12 cellular contexts compared by ENCODE assay signal in genomic region chr22:21861290-21861848, GRCh38. TPM values are rescaled to one million over a fixed set of nuclear protein-coding genes. Genes with fewer than 3 reads are reported as not detected.
DNase-seq lines count a peak whose midpoint lies in the region; FAIRE-seq and TF ChIP-seq lines count a peak whose summit lies in the region.
"Had no signal": no experiment of that assay in that cellular context is flagged by ENCODE, and none has a peak within 500 bp of the region (broad histone marks: within the 10 kb centered on the region; RNA-seq: fewer than 3 reads in every experiment).

No MANE protein-coding gene starts in this region.

- H3K36me3 ChIP-seq in esophagus squamous epithelium: no peaks in the 10 kb centered on the region
- no peaks in the 10 kb centered on the region for H3K36me3 ChIP-seq in neutrophil
- H3K36me3 ChIP-seq in tibial artery: no peaks in the 10 kb centered on the region
- H3K36me3 ChIP-seq: thoracic aorta had no signal

- H3K4me1 ChIP-seq in esophagus squamous epithelium: peaks cover 10 to 99% (median 60%) of the 10 kb centered on the region in 3 donors
- peaks cover 97 to 100% of the 10 kb centered on the region in 2 experiments for H3K4me1 ChIP-seq in neutrophil (ENCODE audit: control insufficient read depth in 1 of 2, insufficient read depth in 1 of 2, low read depth in 1 of 2, low read length in 1 of 2)
- H3K4me1 ChIP-seq in tibial artery: peaks cover 0 to 91% (median 55%) of the 10 kb centered on the region in 4 donors

- WGBS in esophagus squamous epithelium, 2 donors: 65 to 76% methylated on average over 3 of the region's 3 CpGs

- H3K4me3 ChIP-seq in esophagus squamous epithelium (no peak overlapping the region), neutrophil (ENCODE audit: low read depth in 1 of 2, low read length in 1 of 2) (peak overlapping the region; percentile 81 to 92), dorsolateral prefrontal cortex (no peak overlapping the region), tibial artery (no peak overlapping the region)
- H3K4me3 ChIP-seq: thoracic aorta had no signal

- FAIRE-seq in RCC 7860 (lab: Jason Lieb, UNC): peak; percentile 68

- TF ChIP-seq POLR2A in esophagus squamous epithelium (IDR thresholded peaks at IDR 0.05): no peak

- H3K27ac ChIP-seq in esophagus squamous epithelium (peak overlapping the region in 3 of 4 donors; percentile 38 to 51 (median 51)), neutrophil (peak overlapping the region; percentile 91), dorsolateral prefrontal cortex (peak overlapping the region in 4 of 59 donors; percentile 25 to 44 (median 32)), tibial artery (no peak overlapping the region)
- H3K27ac ChIP-seq: thoracic aorta had no signal

- intact Hi-C loops in esophagus squamous epithelium (cut with DNase I) (loop anchor here (10.0 kb wide), 1 partner anchor 127 kb away; the partner anchor contains the start of gene YPEL1), dorsolateral prefrontal cortex (cut with DNase I) (loop anchor here in 1 of 2 donors (10.0 kb wide), 1 partner anchor 67 kb away; no protein-coding TSS in a partner anchor), tibial artery (cut with DNase I; ENCODE audit: low total_unique reads) (loop anchor here (10.0 kb wide), 1 partner anchor 47 kb away; no protein-coding TSS in a partner anchor)

- H3K9me3 ChIP-seq in esophagus squamous epithelium (no peaks in the 10 kb centered on the region), neutrophil (no peaks in the 10 kb centered on the region), tibial artery (no peaks in the 10 kb centered on the region)
- H3K9me3 ChIP-seq: thoracic aorta had no signal

- no peaks in the 10 kb centered on the region for H3K27me3 ChIP-seq in esophagus squamous epithelium
- no peaks in the 10 kb centered on the region for H3K27me3 ChIP-seq in neutrophil
- no peaks in the 10 kb centered on the region for H3K27me3 ChIP-seq in dorsolateral prefrontal cortex
- no peaks in the 10 kb centered on the region for H3K27me3 ChIP-seq in tibial artery

- peak; percentile 60 for DNase-seq in Daoy (ENCODE audit: low read depth)
- DNase-seq in RCC 7860 (ENCODE audit: low spot score): peak; percentile 45
- DNase-seq in esophagus squamous epithelium (lab: John Stamatoyannopoulos, UW): no peak
- no peak for DNase-seq in dorsolateral prefrontal cortex
- no peak for DNase-seq in tibial artery
- no peak for DNase-seq in SIG-M5 (lab: John Stamatoyannopoulos, UW)
- DNase-seq: activated T-cell treated with anti-CD3 and anti-CD28 coated beads, Interleukin-2, amount 50 U/mL, for 48 hours; DMS153; NCI-H1105; NCI-H446 treated with DMSO at 0.1 percent for 48 hours had no signal

- TF ChIP-seq CTCF in esophagus squamous epithelium (IDR thresholded peaks at IDR 0.05) (no peak), neutrophil (IDR thresholded peaks at IDR 0.05) (no peak), dorsolateral prefrontal cortex (IDR thresholded peaks at IDR 0.05 in 54 of 56, conservative IDR thresholded peaks at IDR 0.05 in 2 of 56; ENCODE audit: low read depth in 1 of 56, partially characterized antibody in 56 of 56) (no peak), tibial artery (IDR thresholded peaks at IDR 0.05) (no peak)

RNA-seq across cellular contexts. Expression of gene MAPK1, which starts 6.1 kb away (rescaled TPM):
- total RNA-seq in Daoy (2014; rRNA removed; shearing (Covaris generic)): 55.2 and 57.1 TPM in 2 replicates
- total RNA-seq in esophagus squamous epithelium (10 to 100 TPM; 36.0 to 57.6 (median 45.0) TPM), dorsolateral prefrontal cortex (100 to 1,000 TPM; 207 to 492 (median 330) TPM)

Comparison
In these comparisons a context has a peak if more than half of its experiments do, and no peak if none do; other contexts are left out.
1. DNase-seq: peak in Daoy (single experiment) and RCC 7860 (single experiment); none in esophagus squamous epithelium (single experiment), dorsolateral prefrontal cortex (0 of 10), tibial artery (0 of 2) and SIG-M5 (single experiment).
2. H3K27ac ChIP-seq: peak in esophagus squamous epithelium (3 of 4) and neutrophil (single experiment); none in tibial artery (0 of 2).
3. H3K4me3 ChIP-seq: peak in neutrophil (2 of 2); none in esophagus squamous epithelium (0 of 4), dorsolateral prefrontal cortex (0 of 59) and tibial artery (0 of 2).